ENCODE assay signal across 9 cellular contexts in the genomic region with DNA sequence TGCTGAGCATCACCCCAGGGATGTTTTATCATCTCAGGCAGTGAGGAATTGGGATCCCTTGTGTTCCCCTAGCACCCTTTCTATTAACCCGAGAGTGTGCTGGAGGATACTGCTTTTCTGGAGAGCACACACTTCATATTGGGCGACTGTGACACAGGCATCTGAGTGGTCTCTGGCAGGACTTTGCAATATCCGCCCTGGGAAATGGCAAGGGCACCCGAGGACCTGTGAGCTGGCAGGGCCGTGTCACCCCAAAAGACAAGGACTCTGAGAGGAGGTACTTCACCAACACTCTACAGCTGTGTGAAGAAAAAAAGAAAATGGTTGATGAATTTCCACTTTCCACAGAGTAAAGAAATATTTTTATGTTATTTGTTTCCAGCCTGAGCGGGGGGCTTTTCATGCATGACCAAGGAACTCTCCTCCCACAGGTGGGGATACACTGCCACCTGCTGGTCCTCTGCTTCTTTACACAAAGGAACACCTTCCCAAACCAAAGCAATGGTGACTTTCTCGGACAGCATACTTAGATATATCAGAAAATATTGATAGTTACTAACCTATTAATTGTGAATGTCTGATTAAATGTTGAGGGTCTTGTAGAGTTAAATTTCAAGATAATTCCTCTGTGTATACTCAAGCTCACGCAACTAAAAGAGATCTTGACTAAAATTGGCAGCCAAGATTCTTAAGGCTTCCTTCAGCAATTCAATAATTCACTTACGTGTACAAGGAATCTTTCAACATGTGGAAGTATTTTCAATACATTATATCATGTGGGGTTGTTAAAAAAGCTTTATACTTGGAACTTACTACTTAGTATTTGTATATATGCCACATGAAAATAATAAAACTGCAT. TPM values are rescaled to one million over a fixed set of nuclear protein-coding genes. Genes with fewer than 3 reads are reported as not detected.
DNase-seq lines count a peak whose midpoint lies in the region; ATAC-seq and TF ChIP-seq lines count a peak whose summit lies in the region.
"Had no signal": no experiment of that assay in that cellular context is flagged by ENCODE, and none has a peak within 500 bp of the region (broad histone marks: within the 10 kb centered on the region; RNA-seq: fewer than 3 reads in every experiment).

No MANE protein-coding gene starts in this region.

- H4K20me1 ChIP-seq in smooth muscle cell (ENCODE audit: low read depth) = no peaks in the 10 kb centered on the region

- no peaks in the 10 kb centered on the region for H3K36me3 ChIP-seq in smooth muscle cell (ENCODE audit: low read depth)

- WGBS in smooth muscle cell (ENCODE audit: low lambda C conversion rate) = 43% methylated on average over 9 of the region's 9 CpGs

- H3K9me3 ChIP-seq in smooth muscle cell (replicated peaks; ENCODE audit: low read depth) = no peaks in the 10 kb centered on the region

- ATAC-seq in GM18517 (IDR thresholded peaks at IDR 0.05; ENCODE audit: unreplicated experiment) = peak; percentile 45
- ATAC-seq: naive thymus-derived CD4-positive, alpha-beta T cell had no signal

- H3K27ac ChIP-seq in smooth muscle cell (ENCODE audit: low read depth) = no peak overlapping the region

- H3K79me2 ChIP-seq in smooth muscle cell (ENCODE audit: low read depth) = no peaks in the 10 kb centered on the region

- in situ Hi-C loops in KBM-7 (cut with MboI; ENCODE audit: low pct_unique_long_range_greater_than_20kb, low sequenced_read_pairs) (no loop called here), SK-MEL-5 (cut with HindIII; ENCODE audit: low pct_unique_long_range_greater_than_20kb, low sequenced_read_pairs) (no loop called here)

- no peak overlapping the region for H3K4me3 ChIP-seq in smooth muscle cell

- peak overlapping the region; percentile 22 for H3K4me2 ChIP-seq in smooth muscle cell

- no peaks in the 10 kb centered on the region for H3F3A ChIP-seq in smooth muscle cell (ENCODE audit: low read depth)

- H3K27me3 ChIP-seq in smooth muscle cell (ENCODE audit: low read depth) = no peaks in the 10 kb centered on the region

- H3K9ac ChIP-seq in smooth muscle cell (ENCODE audit: low read depth) = no peak overlapping the region

- peak; percentile 28 for DNase-seq in COLO829 (ENCODE audit: low spot score)
- DNase-seq in KBM-7 = peak; percentile 66
- peak; percentile 72 for DNase-seq in SK-MEL-5 (ENCODE audit: low read depth, low spot score)
- DNase-seq in globus pallidus (ENCODE audit: low spot score) = peak; percentile 54
- peak; percentile 6 for DNase-seq in smooth muscle cell (lab: John Stamatoyannopoulos, UW; ENCODE audit: unreplicated experiment)
- no peak for DNase-seq in NCI-H187 (lab: John Stamatoyannopoulos, UW)
- DNase-seq in activated naive CD4-positive, alpha-beta T cell treated with Interleukin-2 at 50 U/mL for 16 hours = no peak

- no peak overlapping the region for H2AFZ ChIP-seq in smooth muscle cell (ENCODE audit: low read depth)

- H3K4me1 ChIP-seq in smooth muscle cell (ENCODE audit: low read depth) = peaks cover 9% of the 10 kb centered on the region

- peak; percentile 96 for TF ChIP-seq CTCF in smooth muscle cell (IDR thresholded peaks at IDR 0.05; ENCODE audit: borderline replicate concordance, insufficient read depth, poor library complexity, severe bottlenecking)

RNA-seq across cellular contexts. Expression of a gene that starts 45.9 kb away (rescaled TPM):
- total RNA-seq in SK-MEL-5 (2014; rRNA removed; shearing (Covaris generic)) = 0.19 TPM in 1 of 2 replicates, not detected in the other
- polyA plus RNA-seq in SK-MEL-5 (2015; cell fraction: cytosol; rRNA removed) = not detected in 2 replicates
- not detected in 2 replicates for polyA plus RNA-seq in SK-MEL-5 (2015; cell fraction: nucleus; rRNA removed)
- not detected in 2 replicates for total RNA-seq in smooth muscle cell
- not detected in 2 replicates for polyA plus RNA-seq in smooth muscle cell
- total RNA-seq: naive thymus-derived CD4-positive, alpha-beta T cell had no signal
- polyA plus RNA-seq: naive thymus-derived CD4-positive, alpha-beta T cell had no signal

Comparison
In these comparisons a context has a peak if more than half of its experiments do, and no peak if none do; other contexts are left out.
1. DNase-seq: peak in COLO829 (single experiment), KBM-7 (single experiment), SK-MEL-5 (single experiment), globus pallidus (single experiment) and smooth muscle cell (single experiment); none in NCI-H187 (0 of 2) and activated naive CD4-positive, alpha-beta T cell treated with Interleukin-2 at 50 U/mL for 16 hours (single experiment).